Comparison of ENCODE assay signal across 36 cellular contexts in the genomic region with DNA sequence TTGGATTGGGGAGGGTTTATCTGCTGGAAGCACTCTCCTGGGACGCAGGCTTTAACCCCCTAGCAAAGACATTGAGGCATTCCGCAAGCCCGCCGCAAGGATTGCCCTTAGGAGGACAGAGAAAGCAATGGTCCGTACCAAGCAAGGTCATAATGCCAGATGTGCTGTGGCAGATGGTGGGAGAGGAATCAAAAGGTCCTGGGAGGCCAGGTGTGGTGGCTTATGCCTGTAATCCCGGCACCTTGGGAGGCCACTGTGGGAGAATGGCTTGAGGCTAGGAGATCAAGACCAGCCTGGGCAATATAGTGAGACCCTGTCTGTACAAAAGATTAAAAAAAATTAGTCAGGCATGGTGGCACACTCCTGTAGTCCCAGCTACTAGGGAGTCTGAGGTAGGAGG. TPM values are rescaled to one million over a fixed set of nuclear protein-coding genes. Genes with fewer than 3 reads are reported as not detected.
"Had no signal": no experiment of that assay in that cellular context is flagged by ENCODE, and none has a peak within 500 bp of the region (broad histone marks: within the 10 kb centered on the region; RNA-seq: fewer than 3 reads in every experiment).

No MANE protein-coding gene starts in this region.

- ATAC-seq: naive thymus-derived CD4-positive, alpha-beta T cell; natural killer cell; pancreas; psoas muscle; right cardiac atrium; right lobe of liver; stimulated activated memory B cell treated with anti-CD40 and anti-IgM and Interleukin-4, amounts not matched to agents 10 μg/mL and 1 μg/mL and 100 μg/mL, for 72 hours; upper lobe of right lung had no signal

- H2AFZ ChIP-seq: neural progenitor cell had no signal

- H3K4me1 ChIP-seq: neural progenitor cell, pancreas, psoas muscle, right lobe of liver, sigmoid colon, stomach, thyroid gland, transverse colon, upper lobe of right lung, uterus had no signal

- FAIRE-seq: pancreas, small intestine had no signal

- H3K27ac ChIP-seq: neural progenitor cell, neutrophil, pancreas, psoas muscle, right lobe of liver, sigmoid colon, stomach, thoracic aorta, thyroid gland, transverse colon, upper lobe of right lung, uterus had no signal

- H3K9me3 Mint-ChIP-seq: naive thymus-derived CD4-positive, alpha-beta T cell; natural killer cell; nephron; neural progenitor cell; stimulated activated naive CD8-positive, alpha-beta T cell treated with anti-CD3 and anti-CD28 coated beads, Interleukin-15, Interleukin-2, amounts not matched to agents 100 ng/mL and 50 ng/mL, for 24 hours; type B pancreatic cell had no signal

- H3K36me3 Mint-ChIP-seq: naive thymus-derived CD4-positive, alpha-beta T cell; natural killer cell; neural progenitor cell; stimulated activated memory B cell treated with anti-CD40 and anti-IgM and Interleukin-4, amounts not matched to agents 10 μg/mL and 1 μg/mL and 100 μg/mL, for 72 hours; type B pancreatic cell had no signal

- H3K27me3 ChIP-seq: pancreas, right lobe of liver, thyroid gland, uterus had no signal

- DNase-seq: naive thymus-derived CD4-positive, alpha-beta T cell; natural killer cell; nucleus accumbens; posterior cingulate gyrus; psoas muscle; right cardiac atrium; right lobe of liver; sigmoid colon; small intestine; stimulated activated CD4-positive, alpha-beta T cell treated with anti-CD3 and anti-CD28 coated beads, Interleukin-15, amount 100 ng/mL, for 24 hours; stimulated activated CD4-positive, alpha-beta T cell treated with anti-CD3 and anti-CD28 coated beads, Interleukin-4, amount 100 ng/mL, for 1 hour; stimulated activated CD4-positive, alpha-beta T cell treated with anti-CD3 and anti-CD28 coated beads, Interleukin-4, amount 100 ng/mL, for 4 hours; stimulated activated CD8-positive, alpha-beta memory T cell treated with anti-CD3 and anti-CD28 coated beads, Interleukin-4, amount 100 ng/mL, for 48 hours; stimulated activated naive CD4-positive, alpha-beta T cell treated with Interleukin-2 at 50 U/mL for 16 hours; stomach; thyroid gland; transverse colon; upper lobe of right lung; uterus had no signal

- H3K9ac ChIP-seq: neural progenitor cell had no signal

- H3K4me1 Mint-ChIP-seq: natural killer cell, nephron, neural progenitor cell had no signal

- H3K4me3 ChIP-seq: neural progenitor cell, pancreas, psoas muscle, right lobe of liver, sigmoid colon, stomach, thoracic aorta, thyroid gland, transverse colon, upper lobe of right lung, uterus had no signal

- H3K9me3 ChIP-seq: neutrophil, pancreas, psoas muscle, right lobe of liver, sigmoid colon, stomach, thoracic aorta, thyroid gland, transverse colon, upper lobe of right lung, uterus had no signal

- H3K4me3 Mint-ChIP-seq: naive thymus-derived CD4-positive, alpha-beta T cell; natural killer cell; nephron; neural progenitor cell; stimulated activated memory B cell treated with anti-CD40 and anti-IgM and Interleukin-4, amounts not matched to agents 10 μg/mL and 1 μg/mL and 100 μg/mL, for 72 hours; stimulated activated naive CD8-positive, alpha-beta T cell treated with anti-CD3 and anti-CD28 coated beads, Interleukin-15, Interleukin-2, amounts not matched to agents 100 ng/mL and 50 ng/mL, for 24 hours; type B pancreatic cell had no signal

- H3K27ac Mint-ChIP-seq: naive thymus-derived CD4-positive, alpha-beta T cell; natural killer cell; nephron; neural progenitor cell; progenitor cell of endocrine pancreas; stimulated activated memory B cell treated with anti-CD40 and anti-IgM and Interleukin-4, amounts not matched to agents 10 μg/mL and 1 μg/mL and 100 μg/mL, for 72 hours; stimulated activated naive CD8-positive, alpha-beta T cell treated with anti-CD3 and anti-CD28 coated beads, Interleukin-15, Interleukin-2, amounts not matched to agents 100 ng/mL and 50 ng/mL, for 24 hours; type B pancreatic cell had no signal

- H3K4me2 ChIP-seq: neural progenitor cell had no signal

- H3K36me3 ChIP-seq: neural progenitor cell, neutrophil, pancreas, right lobe of liver, sigmoid colon, stomach, thoracic aorta, thyroid gland, transverse colon, upper lobe of right lung, uterus had no signal

RNA-seq across cellular contexts. Expression of a gene that starts 12.4 kb away (rescaled TPM):
- total RNA-seq: naive thymus-derived CD4-positive, alpha-beta T cell; natural killer cell; omental fat pad; osteocyte; progenitor cell of endocrine pancreas; psoas muscle; right cardiac atrium; right lobe of liver; skeletal muscle tissue; stomach; subcutaneous adipose tissue; temporal lobe; thoracic aorta; upper lobe of right lung; urinary bladder had no signal
- polyA plus RNA-seq: naive thymus-derived CD4-positive, alpha-beta T cell; neural cell; pancreas; small intestine; stomach; urinary bladder had no signal

RNA-seq across cellular contexts. Expression of a gene that starts 51.4 kb away (rescaled TPM):
- total RNA-seq: naive thymus-derived CD4-positive, alpha-beta T cell; natural killer cell; omental fat pad; osteocyte; pancreas; progenitor cell of endocrine pancreas; psoas muscle; renal cortical epithelial cell; right cardiac atrium; right lobe of liver; sigmoid colon; skeletal muscle tissue; stomach; subcutaneous adipose tissue; temporal lobe; thoracic aorta; thyroid gland; transverse colon; upper lobe of right lung; urinary bladder; uterus had no signal
- polyA plus RNA-seq: naive thymus-derived CD4-positive, alpha-beta T cell; neural cell; pancreas; psoas muscle; right cardiac atrium; sigmoid colon; small intestine; stomach; urinary bladder had no signal
